In genomic region chr17:61235001-61235820, GRCh38 we compare ENCODE assay signal across 1 cellular context.
TF ChIP-seq lines count a peak whose summit lies in the region.

No MANE protein-coding gene starts in this region.

TF ChIP-seq in HEK293, 187 proteins besides CTCF, POLR2A, EP300 and RAD21:
- no peak for TF ChIP-seq ZBTB11 (tag by site-specific recombination; conservative IDR thresholded peaks at IDR 0.05; ENCODE audit: low read depth)
- no peak for TF ChIP-seq ZNF133 (tag by site-specific recombination; IDR thresholded peaks at IDR 0.05)
- no peak for TF ChIP-seq ZNF792 (tag by site-specific recombination; IDR thresholded peaks at IDR 0.05)
- TF ChIP-seq ZNF114 (tag by site-specific recombination; IDR thresholded peaks at IDR 0.05), result no peak
- no peak for TF ChIP-seq ZNF654 (tag by site-specific recombination; IDR thresholded peaks at IDR 0.05; ENCODE audit: low read depth)
- peak; percentile 64 for TF ChIP-seq KLF1 (tag by site-specific recombination; IDR thresholded peaks at IDR 0.05)
- no peak for TF ChIP-seq ZNF23 (tag by site-specific recombination; IDR thresholded peaks at IDR 0.05; ENCODE audit: borderline replicate concordance)
- TF ChIP-seq HOXA7 (CRISPR knock-in tag; IDR thresholded peaks at IDR 0.05; ENCODE audit: borderline replicate concordance), result no peak
- TF ChIP-seq WT1 (tag by site-specific recombination; IDR thresholded peaks at IDR 0.05), result peak; percentile 40; the same call in 1 of the 2 replicates
- TF ChIP-seq ZNF473 (tag by site-specific recombination; IDR thresholded peaks at IDR 0.05), result no peak
- no peak for TF ChIP-seq ZNF514 (tag by site-specific recombination; IDR thresholded peaks at IDR 0.05)
- TF ChIP-seq MEIS1 (CRISPR knock-in tag; IDR thresholded peaks at IDR 0.05; ENCODE audit: borderline replicate concordance), result no peak
- TF ChIP-seq ZNF2 (tag by site-specific recombination; IDR thresholded peaks at IDR 0.05), result 0 out of 2 replicates have a peak, but pooled peaks have one; percentile 10
